ENCODE assay signal across 9 cellular contexts in genomic region chr15:51229907-51230328, GRCh38.
A peak's percentile ranks its signal among the peaks of the same experiment; 100 is the strongest.
DNase-seq lines count a peak whose midpoint lies in the region; ATAC-seq, FAIRE-seq and TF ChIP-seq lines count a peak whose summit lies in the region.
"Had no signal": no experiment of that assay in that cellular context is flagged by ENCODE, and none has a peak within 500 bp of the region (broad histone marks: within the 10 kb centered on the region; RNA-seq: fewer than 3 reads in every experiment).

No MANE protein-coding gene starts in this region.

- no peak overlapping the region for H3K27ac ChIP-seq in astrocyte (ENCODE audit: low read depth, low read length)
- no peak overlapping the region for H3K27ac ChIP-seq in HepG2 (ENCODE audit: extremely low read length, insufficient read depth, low read length)

- H2AFZ ChIP-seq in astrocyte (ENCODE audit: low read depth, low read length) = no peak overlapping the region
- no peak overlapping the region for H2AFZ ChIP-seq in HepG2 (ENCODE audit: low read length)

- H4K20me1 ChIP-seq in astrocyte (ENCODE audit: insufficient read depth, low read length) (no peaks in the 10 kb centered on the region), HepG2 (ENCODE audit: insufficient read depth, low read length) (peaks cover under 1% of the 10 kb centered on the region; the same call in 1 of the 2 replicates)

- H3K27me3 ChIP-seq in astrocyte (ENCODE audit: insufficient read depth, low read length) (no peaks in the 10 kb centered on the region), HepG2 (ENCODE audit: control insufficient read depth in 1 of 2, insufficient read depth in 2 of 2, low read length in 2 of 2) (no peaks in the 10 kb centered on the region)

- FAIRE-seq in astrocyte (lab: Jason Lieb, UNC) (no peak), HepG2 (lab: Jason Lieb, UNC) (peak; percentile 44)

- CTCF ChIA-PET in HepG2 (lab: Yijun Ruan, JAX; ENCODE audit: low intra/inter-chr PET ratio, low total read pairs) = interaction anchor here (0.6 to 2.3 kb wide), 2 partner anchors 151 to 153 kb away, joined by 5 to 12 read pairs; no protein-coding TSS in a partner anchor

- no peak overlapping the region for H3K4me3 ChIP-seq in astrocyte (ENCODE audit: insufficient read depth, low read depth, low read length)
- no peak overlapping the region for H3K4me3 ChIP-seq in HepG2 (replicated peaks in 1 of 3; ENCODE audit: insufficient read depth in 1 of 3, low read depth in 2 of 3, low read length in 3 of 3)

- H3K4me3 Mint-ChIP-seq in HFFc6 (no peak overlapping the region), astrocyte (ENCODE audit: unreplicated experiment) (no peak overlapping the region)

- H3K9ac ChIP-seq in astrocyte (ENCODE audit: low read length) (no peak overlapping the region), HepG2 (ENCODE audit: insufficient read depth, low read depth, low read length) (no peak overlapping the region)

- H3K36me3 Mint-ChIP-seq in HFFc6 (ENCODE audit: low read depth) = no peaks in the 10 kb centered on the region
- no peaks in the 10 kb centered on the region for H3K36me3 Mint-ChIP-seq in astrocyte (ENCODE audit: low read depth, unreplicated experiment)

- no peak for TF ChIP-seq POLR2A in HepG2 (IDR thresholded peaks at IDR 0.05; ENCODE audit: insufficient read depth in 1 of 2, low read depth in 2 of 2, low read length in 2 of 2)

- peaks cover 31% of the 10 kb centered on the region for H3K4me1 Mint-ChIP-seq in HFFc6 (ENCODE audit: low read depth)
- peaks cover 12% of the 10 kb centered on the region for H3K4me1 Mint-ChIP-seq in astrocyte (ENCODE audit: low read depth, unreplicated experiment)

- H3K9me3 Mint-ChIP-seq in HFFc6 (no peaks in the 10 kb centered on the region), astrocyte (ENCODE audit: unreplicated experiment) (no peaks in the 10 kb centered on the region)

- peaks cover 13% of the 10 kb centered on the region for H3K4me1 ChIP-seq in astrocyte (ENCODE audit: insufficient read depth, low read length)
- peaks cover 14% of the 10 kb centered on the region for H3K4me1 ChIP-seq in HepG2 (ENCODE audit: insufficient read depth, low read length)

- H3K27ac Mint-ChIP-seq in HFFc6 (no peak overlapping the region), astrocyte (ENCODE audit: unreplicated experiment) (no peak overlapping the region)

- 82% methylated on average over 2 of the region's 2 CpGs for WGBS in HepG2 (ENCODE audit: low lambda C conversion rate)

- H3K79me2 ChIP-seq in astrocyte (ENCODE audit: insufficient read depth, low read length) (no peaks in the 10 kb centered on the region), HepG2 (ENCODE audit: insufficient read depth, low read length) (no peaks in the 10 kb centered on the region)

- H3K9me3 ChIP-seq in astrocyte (ENCODE audit: insufficient read depth, low read depth, low read length) (no peaks in the 10 kb centered on the region), HepG2 (ENCODE audit: low read length) (no peaks in the 10 kb centered on the region)

- in situ Hi-C loops in HepG2 (cut with HindIII; ENCODE audit: extremely low pct_ligation_motif_present, low pct_unique_long_range_greater_than_20kb) = no loop called here

- H3K36me3 ChIP-seq in astrocyte (ENCODE audit: insufficient read depth, low read length) (no peaks in the 10 kb centered on the region), HepG2 (replicated peaks in 1 of 2; ENCODE audit: control insufficient read depth in 1 of 2, insufficient read depth in 2 of 2, low read length in 2 of 2) (peaks cover 0 to 4% of the 10 kb centered on the region in 2 experiments; a peak in 1 of 5 replicates)

- H3K4me2 ChIP-seq in astrocyte (ENCODE audit: low read length) (no peak overlapping the region), HepG2 (ENCODE audit: low read depth, low read length) (no peak overlapping the region)

- POLR2A ChIA-PET in HepG2 (lab: Yijun Ruan, JAX) = no interaction called here

- no peak for TF ChIP-seq EP300 in HepG2 (IDR thresholded peaks at IDR 0.05; ENCODE audit: low read depth in 2 of 2, low read length in 2 of 2)
- TF ChIP-seq EP300 in HepG2 (CRISPR knock-in tag; IDR thresholded peaks at IDR 0.05; ENCODE audit: borderline replicate concordance) = no peak

- TF ChIP-seq CTCF in HFFc6 (IDR thresholded peaks at IDR 0.05) (peak; percentile 72), astrocyte (IDR thresholded peaks at IDR 0.05; ENCODE audit: insufficient read depth, low read depth, low read length) (peak; percentile 35), HepG2 (CRISPR knock-in tag; IDR thresholded peaks at IDR 0.05) (peak; percentile 41)

- no TSS peak for BruUV-seq in HepG2 (replicated peaks; lab: Mats Ljungman, UMichigan)

- DNase-seq in AML-193 (lab: John Stamatoyannopoulos, UW) (peak; percentile 6 to 27), HFFc6 (peak; percentile 35), astrocyte (ENCODE audit: low read depth) (peak; percentile 19), HepG2 (ENCODE audit: low spot score) (peak; percentile 8), NCI-H128 (lab: John Stamatoyannopoulos, UW; ENCODE audit: unreplicated experiment) (no peak), GM19238 (ENCODE audit: insufficient read length, low spot score) (no peak), glomerular visceral epithelial cell (ENCODE audit: extremely low spot score) (no peak)
- DNase-seq: activated CD8-positive, alpha-beta memory T cell treated with anti-CD3 and anti-CD28 coated beads for 24 hours had no signal

- intact Hi-C loops in HepG2 (cut with micrococcal nuclease; ENCODE audit: unreplicated experiment) = loop anchor here (2.0 kb wide), 1 partner anchor 153 kb away; no protein-coding TSS in a partner anchor

- ATAC-seq in HepG2 = peak; percentile 38; the same call in 2 of the 3 replicates
- ATAC-seq in HG02870 (IDR thresholded peaks at IDR 0.05; ENCODE audit: unreplicated experiment) = no peak

- H3K27me3 Mint-ChIP-seq in HFFc6 (ENCODE audit: insufficient read depth) (peaks cover 6% of the 10 kb centered on the region), astrocyte (ENCODE audit: low read depth, unreplicated experiment) (peaks cover 2% of the 10 kb centered on the region)

- no peak for TF ChIP-seq RAD21 in HepG2 (CRISPR knock-in tag; IDR thresholded peaks at IDR 0.05)

TF ChIP-seq in HepG2, 621 proteins besides CTCF, POLR2A, EP300 and RAD21:
- TF ChIP-seq STAG1 (CRISPR knock-in tag; IDR thresholded peaks at IDR 0.05) (peak; percentile 63), ZNF782 (CRISPR knock-in tag; IDR thresholded peaks at IDR 0.05; ENCODE audit: borderline replicate concordance) (no peak)

Comparison
In these comparisons a context has a peak if more than half of its experiments do, and no peak if none do; other contexts are left out.
1. DNase-seq: peak in AML-193 (2 of 2), HFFc6 (single experiment), astrocyte (single experiment) and HepG2 (single experiment); none in NCI-H128 (single experiment), GM19238 (single experiment) and glomerular visceral epithelial cell (single experiment).
2. Peak in every context shown above with its lines, with median percentiles within 50 percentile points of each other: CTCF ChIP-seq.